ENCODE assay signal across 19 cellular contexts in the genomic region with DNA sequence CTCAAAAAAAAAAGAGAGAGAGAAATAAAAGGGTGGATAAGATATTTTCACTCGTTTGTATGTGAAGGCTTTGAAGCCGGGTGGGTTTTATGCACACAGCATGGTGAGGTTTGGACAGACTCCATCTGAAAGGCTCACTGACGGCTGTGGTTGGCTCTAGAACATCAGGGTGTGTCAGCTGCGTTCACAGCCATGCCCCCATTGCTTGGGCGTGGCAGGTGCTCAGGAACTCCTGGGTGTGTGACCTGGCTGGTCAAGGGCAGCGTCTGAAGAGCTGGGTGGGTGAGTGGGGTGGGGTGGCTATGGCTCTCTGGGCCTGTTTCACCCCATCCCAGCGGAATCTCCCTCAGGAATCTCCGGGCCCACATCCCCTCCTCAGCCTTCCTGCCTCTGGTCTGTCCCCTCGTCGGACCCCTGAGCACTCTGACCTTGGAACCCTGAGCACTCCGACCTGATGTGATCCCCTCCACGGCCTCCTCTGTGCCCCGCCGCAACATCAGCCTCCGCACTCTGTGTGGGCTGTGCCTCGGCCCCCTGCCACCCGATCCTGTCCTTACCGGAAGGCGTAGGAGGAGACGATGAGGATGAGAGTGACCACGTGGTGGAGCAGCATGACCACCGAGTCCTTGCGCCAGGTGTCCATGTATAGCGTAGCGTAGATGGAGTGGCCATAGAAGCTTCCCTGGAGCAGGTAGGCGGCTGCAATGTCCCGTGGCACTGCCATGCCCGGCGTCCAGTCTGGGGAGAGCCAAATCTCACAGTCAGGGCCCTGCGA. TPM values are rescaled to one million over a fixed set of nuclear protein-coding genes. Genes with fewer than 3 reads are reported as not detected.
DNase-seq lines count a peak whose midpoint lies in the region; ATAC-seq and TF ChIP-seq lines count a peak whose summit lies in the region.
"Had no signal": no experiment of that assay in that cellular context is flagged by ENCODE, and none has a peak within 500 bp of the region (broad histone marks: within the 10 kb centered on the region; RNA-seq: fewer than 3 reads in every experiment).

No MANE protein-coding gene starts in this region.

- H3K27me3 ChIP-seq in MM.1S (replicated peaks; ENCODE audit: insufficient read depth, low read length), result peaks cover 37% of the 10 kb centered on the region
- H3K27me3 ChIP-seq: BLaER1 treated with 17β-estradiol and CSF1 and Interleukin-3, amounts not matched to agents 10 nM and 100 nM had no signal

- no peak overlapping the region for H2AFZ ChIP-seq in MM.1S (ENCODE audit: low read length)

- no peaks in the 10 kb centered on the region for H3K36me3 ChIP-seq in MM.1S (replicated peaks; ENCODE audit: insufficient read depth, low read length)
- H3K36me3 ChIP-seq: BLaER1 treated with 17β-estradiol and CSF1 and Interleukin-3, amounts not matched to agents 10 nM and 100 nM had no signal

- H3F3A ChIP-seq in MM.1S (ENCODE audit: insufficient read depth, low read length), result no peaks in the 10 kb centered on the region

- no peaks in the 10 kb centered on the region for H3K9me3 ChIP-seq in MM.1S (replicated peaks; ENCODE audit: insufficient read depth, low read length)
- H3K9me3 ChIP-seq: A549; BLaER1 treated with 17β-estradiol and CSF1 and Interleukin-3, amounts not matched to agents 10 nM and 100 nM had no signal

- H3K4me1 ChIP-seq in MM.1S (ENCODE audit: low read length), result no peaks in the 10 kb centered on the region
- H3K4me1 ChIP-seq: A549; BLaER1 treated with 17β-estradiol and CSF1 and Interleukin-3, amounts not matched to agents 10 nM and 100 nM had no signal

- H4K20me1 ChIP-seq in MM.1S (ENCODE audit: insufficient read depth, low read length), result no peaks in the 10 kb centered on the region

- no peaks in the 10 kb centered on the region for H3K79me2 ChIP-seq in MM.1S (ENCODE audit: low read length)

- H3K9me2 ChIP-seq in MM.1S (replicated peaks; ENCODE audit: insufficient read depth, low read length), result no peaks in the 10 kb centered on the region

- H3K27ac ChIP-seq in MM.1S (ENCODE audit: low read length), result no peak overlapping the region
- peak overlapping the region; percentile 29 for H3K27ac ChIP-seq in cingulate gyrus (ENCODE audit: low read depth, low read length)
- H3K27ac ChIP-seq: A549; BLaER1 treated with 17β-estradiol and CSF1 and Interleukin-3, amounts not matched to agents 10 nM and 100 nM had no signal

- ATAC-seq in HG03139 (IDR thresholded peaks at IDR 0.05; ENCODE audit: unreplicated experiment), result no peak
- ATAC-seq in HG02852 (IDR thresholded peaks at IDR 0.05; ENCODE audit: unreplicated experiment), result no peak
- ATAC-seq: A549, SK-N-SH treated with all-trans-retinoic acid at 6 μM for 48 hours had no signal

- DNase-seq in COLO668 (lab: John Stamatoyannopoulos, UW; ENCODE audit: unreplicated experiment) (peak; percentile 34), MM.1S (peak; percentile 1), myocyte (ENCODE audit: low read depth) (peak; percentile 71), NCI-H2107 treated with DMSO at 0.1 percent for 48 hours (lab: John Stamatoyannopoulos, UW; ENCODE audit: unreplicated experiment) (no peak), NCI-H1092 (lab: John Stamatoyannopoulos, UW) (no peak)
- DNase-seq: CD8-positive, alpha-beta memory T cell; EL; MV-4-11; NCI-H1436; NCI-H2081; NCI-H524; SHP77 treated with DMSO at 0.1 percent for 48 hours had no signal

- no peak for TF ChIP-seq CTCF in MM.1S (IDR thresholded peaks at IDR 0.05; ENCODE audit: low read length)

- H3K9ac ChIP-seq in MM.1S (ENCODE audit: low read length), result no peak overlapping the region
- H3K9ac ChIP-seq: BLaER1 treated with 17β-estradiol and CSF1 and Interleukin-3, amounts not matched to agents 10 nM and 100 nM had no signal

- H3K4me3 ChIP-seq in MM.1S (ENCODE audit: low read length), result no peak overlapping the region
- H3K4me3 ChIP-seq: A549; BLaER1 treated with 17β-estradiol and CSF1 and Interleukin-3, amounts not matched to agents 10 nM and 100 nM had no signal

- H3K4me2 ChIP-seq in MM.1S (ENCODE audit: low read depth, low read length), result no peak overlapping the region
- H3K4me2 ChIP-seq: A549; BLaER1 treated with 17β-estradiol and CSF1 and Interleukin-3, amounts not matched to agents 10 nM and 100 nM had no signal

RNA-seq across cellular contexts. Expression of gene CERS1, which starts 12.2 kb away (rescaled TPM):
- 16.8 and 30.6 TPM in 2 replicates for total RNA-seq in myocyte
- polyA plus RNA-seq in myocyte (2012), result 26.3 TPM
- total RNA-seq: CD8-positive, alpha-beta memory T cell had no signal
- polyA plus RNA-seq: CD8-positive, alpha-beta memory T cell; IgD-negative memory B cell had no signal

RNA-seq across cellular contexts. Expression of gene COPE, which starts 35.5 kb away (rescaled TPM):
- total RNA-seq in myocyte, result 328 and 338 TPM in 2 replicates
- polyA plus RNA-seq in myocyte (2012), result 251 TPM

RNA-seq across cellular contexts. Expression of gene DDX49, which starts 35.8 kb away (rescaled TPM):
- 47.1 and 55.0 TPM in 2 replicates for total RNA-seq in myocyte
- 58.1 TPM for polyA plus RNA-seq in myocyte (2012)

RNA-seq across cellular contexts. Expression of gene UPF1, which starts 52.0 kb away (rescaled TPM):
- total RNA-seq in myocyte, result 47.4 and 63.5 TPM in 2 replicates
- polyA plus RNA-seq in myocyte (2012), result 47.3 TPM

RNA-seq across cellular contexts. Expression of gene HOMER3, which starts 57.3 kb away (rescaled TPM):
- total RNA-seq in myocyte, result 203 and 240 TPM in 2 replicates
- polyA plus RNA-seq in myocyte (2012), result 139 TPM

Comparison
In these comparisons a context has a peak if more than half of its experiments do, and no peak if none do; other contexts are left out.
1. DNase-seq: peak in COLO668 (single experiment), MM.1S (single experiment) and myocyte (single experiment); none in NCI-H2107 treated with DMSO at 0.1 percent for 48 hours (single experiment) and NCI-H1092 (single experiment).